ENCODE assay signal across 23 cellular contexts in genomic region chr4:27568236-27568951, GRCh38.
"Had no signal": no experiment of that assay in that cellular context is flagged by ENCODE, and none has a peak within 500 bp of the region (broad histone marks: within the 10 kb centered on the region; RNA-seq: fewer than 3 reads in every experiment).

No MANE protein-coding gene starts in this region.

- H3K9me3 ChIP-seq: neutrophil, psoas muscle, testis, tibial nerve had no signal

- H3K4me3 ChIP-seq: psoas muscle, spleen, testis, tibial nerve had no signal

- H3K4me1 ChIP-seq: foreskin keratinocyte, psoas muscle, spleen, testis, tibial nerve had no signal

- H3K27me3 ChIP-seq: foreskin keratinocyte, neutrophil, spleen, testis, tibial nerve had no signal

- DNase-seq: dermis blood vessel endothelial cell; effector CD4-positive, alpha-beta T cell; endodermal cell; erythroblast; foreskin keratinocyte; kidney; left cardiac atrium; left ventricle myocardium superior; mesendoderm; naive thymus-derived CD4-positive, alpha-beta T cell; nephron progenitor cell; psoas muscle; retina; spleen; stimulated activated CD4-positive, alpha-beta T cell treated with anti-CD3 and anti-CD28 coated beads, Interleukin-15, amount 100 ng/mL, for 24 hours; stimulated activated CD4-positive, alpha-beta T cell treated with anti-CD3 and anti-CD28 coated beads, Interleukin-1b, Interleukin-23, amount 100 ng/mL, for 48 hours; stimulated activated CD4-positive, alpha-beta T cell treated with anti-CD3 and anti-CD28 coated beads, Interleukin-4, amount 100 ng/mL, for 4 hours; stimulated activated naive B cell treated with anti-CD40 and anti-IgM and Interleukin-4, amounts not matched to agents 10 μg/mL and 1 μg/mL and 100 μg/mL, for 72 hours; stimulated activated naive CD8-positive, alpha-beta T cell treated with anti-CD3 and anti-CD28 coated beads, Interleukin-15, amount 100 ng/mL, for 72 hours; testis had no signal

- ATAC-seq: foreskin keratinocyte; left cardiac atrium; left ventricle myocardium superior; naive thymus-derived CD4-positive, alpha-beta T cell; psoas muscle; sciatic nerve; stimulated activated naive B cell treated with anti-CD40 and anti-IgM and Interleukin-4, amounts not matched to agents 10 μg/mL and 1 μg/mL and 100 μg/mL, for 72 hours; stimulated activated naive CD8-positive, alpha-beta T cell treated with anti-CD3 and anti-CD28 coated beads, Interleukin-15, amount 100 ng/mL, for 72 hours had no signal

- H3K27ac ChIP-seq: foreskin keratinocyte, neutrophil, psoas muscle, spleen, testis, tibial nerve had no signal

- H3K36me3 ChIP-seq: neutrophil, spleen, tibial nerve had no signal
